Comparison of ENCODE assay signal across 8 cellular contexts in genomic region chr2:102520009-102520408, GRCh38. TPM values are rescaled to one million over a fixed set of nuclear protein-coding genes. Genes with fewer than 3 reads are reported as not detected.
DNase-seq lines count a peak whose midpoint lies in the region; ATAC-seq and TF ChIP-seq lines count a peak whose summit lies in the region.

No MANE protein-coding gene starts in this region.

- H4K91ac ChIP-seq in H9 (ENCODE audit: insufficient read length, low read depth, low read length) = no peak overlapping the region

- no peak overlapping the region for H3K4me2 ChIP-seq in H9 (ENCODE audit: insufficient read depth, insufficient read length, low read length)

- no peak overlapping the region for H2BK12ac ChIP-seq in H9 (ENCODE audit: insufficient read length, low read depth, low read length)

- H3K79me1 ChIP-seq in H9 (ENCODE audit: insufficient read depth, low read depth, low read length, poor library complexity, severe bottlenecking) = no peaks in the 10 kb centered on the region

- H4K5ac ChIP-seq in H9 (ENCODE audit: insufficient read length, low read depth, low read length) = no peak overlapping the region

- no peaks in the 10 kb centered on the region for H3K9me3 ChIP-seq in H9 (ENCODE audit: control insufficient read depth, low read depth, low read length)
- H3K9me3 ChIP-seq in adipocyte (ENCODE audit: control insufficient read depth, low read length) = no peaks in the 10 kb centered on the region
- no peaks in the 10 kb centered on the region for H3K9me3 ChIP-seq in liver (ENCODE audit: control insufficient read depth in 4 of 4, low read length in 3 of 4)
- no peaks in the 10 kb centered on the region for H3K9me3 ChIP-seq in uterus

- TF ChIP-seq POLR2A in uterus (IDR thresholded peaks at IDR 0.05) = no peak

- no CpG with 5 or more reads among the region's 2 CpGs for WGBS in H9 (ENCODE audit: extremely low coverage, insufficient read length, low lambda C conversion rate)
- WGBS in liver = 26% methylated on average over 2 of the region's 2 CpGs

- H3K18ac ChIP-seq in H9 (ENCODE audit: insufficient read length, low read depth, low read length) = no peak overlapping the region

- no peaks in the 10 kb centered on the region for H3K36me3 Mint-ChIP-seq in H9 (ENCODE audit: insufficient read depth in 1 of 3, low read depth in 3 of 3)

- H3K27me3 Mint-ChIP-seq in H9 (ENCODE audit: low read depth) = no peaks in the 10 kb centered on the region

- H3K27ac ChIP-seq in H9 (ENCODE audit: insufficient read length, low read depth, low read length) (no peak overlapping the region), liver (ENCODE audit: low read depth in 1 of 2, low read length in 2 of 2) (no peak overlapping the region), uterus (no peak overlapping the region)

- H3K14ac ChIP-seq in H9 (ENCODE audit: insufficient read depth, low read length) = no peak overlapping the region

- H2BK20ac ChIP-seq in H9 (ENCODE audit: low read depth, low read length, poor library complexity, severe bottlenecking) = no peak overlapping the region

- H3K9ac ChIP-seq in H9 (ENCODE audit: extremely low read depth, insufficient read length, low read length) (no peak overlapping the region), adipocyte (ENCODE audit: low read length) (no peak overlapping the region), liver (ENCODE audit: low read depth in 1 of 2, low read length in 2 of 2) (no peak overlapping the region)

- no peak overlapping the region for H3K4ac ChIP-seq in H9 (ENCODE audit: low read depth, low read length)

- no peaks in the 10 kb centered on the region for H3K4me1 ChIP-seq in H9 (ENCODE audit: insufficient read depth, low read length)
- H3K4me1 ChIP-seq in adipocyte (ENCODE audit: control insufficient read depth, insufficient read depth, low read length) = peaks cover under 1% of the 10 kb centered on the region
- H3K4me1 ChIP-seq in liver (ENCODE audit: control insufficient read depth in 4 of 4, insufficient read depth in 4 of 4, low read length in 3 of 4) = no peaks in the 10 kb centered on the region
- no peaks in the 10 kb centered on the region for H3K4me1 ChIP-seq in uterus

- no peak for ATAC-seq in GM18511 (IDR thresholded peaks at IDR 0.05; ENCODE audit: unreplicated experiment)

- H3K23ac ChIP-seq in H9 (ENCODE audit: insufficient read length, low read depth, low read length) = no peak overlapping the region

- H2BK15ac ChIP-seq in H9 (ENCODE audit: low read depth, low read length) = no peak overlapping the region

- H3K79me2 ChIP-seq in H9 (ENCODE audit: insufficient read depth, low read length) = no peaks in the 10 kb centered on the region

- TF ChIP-seq RAD21 in liver (IDR thresholded peaks at IDR 0.05) = peak; percentile 66 to 74

- H3K23me2 ChIP-seq in H9 (ENCODE audit: insufficient read length, low read depth, low read length, poor library complexity, severe bottlenecking) = no peaks in the 10 kb centered on the region

- no peak overlapping the region for H3T11ph ChIP-seq in H9 (ENCODE audit: low read length)

- intact Hi-C loops in uterus (cut with DNase I; ENCODE audit: low total_unique reads) = no loop called here

- TF ChIP-seq CTCF in H9 (conservative IDR thresholded peaks at IDR 0.05) (peak; percentile 86), liver (IDR thresholded peaks at IDR 0.05; ENCODE audit: low read depth, low read length, missing input control) (peak; percentile 28), uterus (IDR thresholded peaks at IDR 0.05) (peak in 1 of 4 experiments; percentile 9)

- H4K8ac ChIP-seq in H9 (replicated peaks; ENCODE audit: insufficient read length, low read depth, low read length) = no peak overlapping the region

- H3K4me3 ChIP-seq in adipocyte (ENCODE audit: low read length) = no peak overlapping the region
- no peak overlapping the region for H3K4me3 ChIP-seq in liver (ENCODE audit: low read depth in 1 of 3, low read length in 3 of 3)
- no peak overlapping the region for H3K4me3 ChIP-seq in uterus

- no peak overlapping the region for H3K4me3 Mint-ChIP-seq in H9

- no peaks in the 10 kb centered on the region for H3K4me1 Mint-ChIP-seq in H9

- H4K20me1 ChIP-seq in H9 (ENCODE audit: control insufficient read depth, insufficient read depth, insufficient read length) = no peaks in the 10 kb centered on the region

- no peak overlapping the region for H2AFZ ChIP-seq in H9 (ENCODE audit: low read length)

- DNase-seq in activated CD4-positive, alpha-beta T cell treated with anti-CD3 and anti-CD28 coated beads for 48 hours = peak; percentile 33
- no peak for DNase-seq in activated CD4-positive, alpha-beta T cell treated with anti-CD3 and anti-CD28 coated beads for 4 hours
- DNase-seq in H9 (peak; percentile 47), NCI-H1105 treated with DMSO at 0.1 percent for 48 hours (lab: John Stamatoyannopoulos, UW) (peak; percentile 48), adipocyte (ENCODE audit: low read depth) (peak; percentile 15), uterus (no peak)

- H3K27ac Mint-ChIP-seq in H9 = no peak overlapping the region

- no peaks in the 10 kb centered on the region for H3K9me3 Mint-ChIP-seq in H9

- no peaks in the 10 kb centered on the region for H3K36me3 ChIP-seq in adipocyte (ENCODE audit: control insufficient read depth, insufficient read depth, low read length, severe bottlenecking)
- H3K36me3 ChIP-seq in liver (ENCODE audit: control insufficient read depth in 4 of 4, insufficient read depth in 3 of 4, low read depth in 1 of 4, low read length in 3 of 4) = no peaks in the 10 kb centered on the region
- no peaks in the 10 kb centered on the region for H3K36me3 ChIP-seq in uterus

- H2AK5ac ChIP-seq in H9 (ENCODE audit: insufficient read length, low read length) = no peak overlapping the region

- H3K56ac ChIP-seq in H9 (ENCODE audit: insufficient read length, low read depth, low read length) = no peak overlapping the region

- no peak overlapping the region for H2BK5ac ChIP-seq in H9 (ENCODE audit: insufficient read length, low read length)

- H3K27me3 ChIP-seq in H9 (ENCODE audit: insufficient read depth, low read length) (no peaks in the 10 kb centered on the region), adipocyte (replicated peaks; ENCODE audit: control insufficient read depth, insufficient read depth, low read length) (peaks cover 2% of the 10 kb centered on the region), liver (ENCODE audit: control insufficient read depth in 4 of 4, insufficient read depth in 4 of 4, low read length in 3 of 4) (no peaks in the 10 kb centered on the region), uterus (no peaks in the 10 kb centered on the region)

- H2BK120ac ChIP-seq in H9 (ENCODE audit: low read depth, low read length, poor library complexity, severe bottlenecking) = no peak overlapping the region

TF ChIP-seq in liver, 16 proteins besides CTCF, POLR2A, EP300 and RAD21 (continues in another document):
- TF ChIP-seq JUND (IDR thresholded peaks at IDR 0.05) (no peak), MAX (IDR thresholded peaks at IDR 0.05) (no peak), FOXA1 (IDR thresholded peaks at IDR 0.05) (no peak), SP1 (IDR thresholded peaks at IDR 0.05) (no peak), EGR1 (IDR thresholded peaks at IDR 0.05; ENCODE audit: low read depth in 2 of 2) (no peak), REST (IDR thresholded peaks at IDR 0.05) (no peak), TAF1 (conservative IDR thresholded peaks at IDR 0.05) (no peak), YY1 (IDR thresholded peaks at IDR 0.05) (no peak)
- TF ChIP-seq, protein P1, sequence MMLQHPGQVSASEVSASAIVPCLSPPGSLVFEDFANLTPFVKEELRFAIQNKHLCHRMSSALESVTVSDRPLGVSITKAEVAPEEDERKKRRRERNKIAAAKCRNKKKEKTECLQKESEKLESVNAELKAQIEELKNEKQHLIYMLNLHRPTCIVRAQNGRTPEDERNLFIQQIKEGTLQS (IDR thresholded peaks at IDR 0.05) = no peak

RNA-seq across cellular contexts. Expression of gene SLC9A4, which starts 47.0 kb away (rescaled TPM):
- total RNA-seq in H9 (2021) = not detected in 2 replicates
- total RNA-seq in liver = not detected
- not detected for polyA plus RNA-seq in liver
- total RNA-seq in uterus = 1 to 10 TPM in 1 of 4 donors, not detected in 3; 1.2 TPM

Comparison
In these comparisons a context has a peak if more than half of its experiments do, and no peak if none do; other contexts are left out.
1. DNase-seq: peak in activated CD4-positive, alpha-beta T cell treated with anti-CD3 and anti-CD28 coated beads for 48 hours (single experiment), H9 (single experiment), NCI-H1105 treated with DMSO at 0.1 percent for 48 hours (single experiment) and adipocyte (single experiment); none in activated CD4-positive, alpha-beta T cell treated with anti-CD3 and anti-CD28 coated beads for 4 hours (0 of 2) and uterus (0 of 2).